Comparison of ENCODE assay signal across 12 cellular contexts in the genomic region with DNA sequence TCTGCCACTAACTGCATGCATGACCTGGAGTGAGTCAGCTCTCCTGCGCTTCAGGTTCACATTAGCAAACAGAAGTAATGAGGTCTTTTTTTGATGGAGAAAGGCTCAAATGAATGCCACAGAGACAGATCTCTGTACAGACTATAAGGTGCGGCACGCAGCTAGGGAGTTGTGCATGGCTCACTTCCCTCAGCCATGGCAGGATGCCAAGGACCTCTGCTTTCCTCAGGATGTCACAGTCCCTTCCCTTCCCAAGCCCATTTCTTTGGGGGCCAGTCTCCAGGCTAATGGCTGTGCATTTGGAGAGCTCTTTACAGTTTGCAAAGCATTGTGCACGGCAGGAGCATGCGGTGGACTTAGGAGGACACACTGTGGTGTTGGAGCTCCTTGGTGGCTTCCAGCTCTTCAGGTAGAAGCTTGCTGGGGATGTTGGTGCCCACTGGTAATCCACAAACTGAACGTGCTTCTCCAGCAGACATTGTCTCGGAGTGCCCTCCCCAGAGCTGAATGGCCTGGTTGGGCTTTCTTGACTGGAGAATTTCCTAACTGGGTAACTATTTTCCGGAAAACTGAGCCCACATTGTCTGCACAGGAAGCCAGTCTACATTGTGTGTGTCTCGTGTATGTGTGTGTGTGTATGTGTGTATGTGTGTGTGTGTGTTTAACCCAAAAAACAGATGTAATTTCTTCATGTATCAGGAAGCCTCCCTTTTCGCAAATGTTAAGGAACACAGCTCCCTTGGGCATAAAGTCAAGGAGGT.
A peak's percentile ranks its signal among the peaks of the same experiment; 100 is the strongest.
DNase-seq lines count a peak whose midpoint lies in the region; ATAC-seq and TF ChIP-seq lines count a peak whose summit lies in the region.
"Had no signal": no experiment of that assay in that cellular context is flagged by ENCODE, and none has a peak within 500 bp of the region (broad histone marks: within the 10 kb centered on the region; RNA-seq: fewer than 3 reads in every experiment).

No MANE protein-coding gene starts in this region.

- H3K27ac Mint-ChIP-seq in nephron = peak overlapping the region; percentile 9 to 52 (median 45)

- no peaks in the 10 kb centered on the region for H3K4me1 ChIP-seq in colonic mucosa
- H3K4me1 ChIP-seq: HAP-1 had no signal

- H3K9me3 Mint-ChIP-seq in nephron = no peaks in the 10 kb centered on the region
- H3K9me3 Mint-ChIP-seq: naive thymus-derived CD4-positive, alpha-beta T cell had no signal

- H3K27me3 Mint-ChIP-seq in nephron (ENCODE audit: low read depth) = peaks cover 55% of the 10 kb centered on the region

- no peaks in the 10 kb centered on the region for H3K36me3 ChIP-seq in colonic mucosa
- H3K36me3 ChIP-seq: HAP-1 had no signal

- TF ChIP-seq CTCF in nephron (IDR thresholded peaks at IDR 0.05; ENCODE audit: unreplicated experiment in 3 of 3) = no peak
- no peak for TF ChIP-seq CTCF in colonic mucosa (IDR thresholded peaks at IDR 0.05)

- H3K9ac ChIP-seq in colonic mucosa (ENCODE audit: low read depth in 2 of 2, low read length in 2 of 2) = no peak overlapping the region

- intact Hi-C loops in colonic mucosa (cut with DNase I) = loop anchor here (10.0 kb wide), 1 partner anchor 165 kb away; no protein-coding TSS in a partner anchor

- no peak overlapping the region for H3K4me3 ChIP-seq in colonic mucosa
- H3K4me3 ChIP-seq: HAP-1 had no signal

- no peak overlapping the region for H3K27ac ChIP-seq in colonic mucosa

- no peaks in the 10 kb centered on the region for H3K9me3 ChIP-seq in colonic mucosa
- H3K9me3 ChIP-seq: HAP-1 had no signal

- in situ Hi-C loops in G401 (cut with HindIII; ENCODE audit: low sequenced_read_pairs) = no loop called here

- peak; percentile 65 for DNase-seq in CD1c-positive myeloid dendritic cell (ENCODE audit: extremely low spot score)
- DNase-seq in NCI-H187 (lab: John Stamatoyannopoulos, UW) = peak; percentile 77 to 92
- peak; percentile 55 to 91 for DNase-seq in dermis microvascular lymphatic vessel endothelial cell (ENCODE audit: low read depth in 2 of 2)
- DNase-seq in iPS-NIHi11 (ENCODE audit: low spot score) = no peak
- no peak for DNase-seq in G401 (ENCODE audit: low spot score)
- DNase-seq in colonic mucosa = no peak
- DNase-seq: activated CD8-positive, alpha-beta memory T cell treated with anti-CD3 and anti-CD28 coated beads, Interleukin-2, amount 50 U/mL, for 48 hours; NCI-H2081 had no signal

- H3K36me3 Mint-ChIP-seq in nephron (ENCODE audit: low read depth) = no peaks in the 10 kb centered on the region
- H3K36me3 Mint-ChIP-seq: naive thymus-derived CD4-positive, alpha-beta T cell had no signal

- no peaks in the 10 kb centered on the region for H3K27me3 ChIP-seq in colonic mucosa

- ATAC-seq in HG02642 (IDR thresholded peaks at IDR 0.05; ENCODE audit: poor library complexity, unreplicated experiment) = no peak
- ATAC-seq: naive thymus-derived CD4-positive, alpha-beta T cell had no signal

- H3K4me3 Mint-ChIP-seq in nephron = peak overlapping the region in 1 of 3 experiments; percentile 8

- H3K4me1 Mint-ChIP-seq in nephron = peaks cover 61% of the 10 kb centered on the region

Comparison
In these comparisons a context has a peak if more than half of its experiments do, and no peak if none do; other contexts are left out.
1. DNase-seq: peak in CD1c-positive myeloid dendritic cell (single experiment), NCI-H187 (2 of 2) and dermis microvascular lymphatic vessel endothelial cell (2 of 2); none in iPS-NIHi11 (single experiment), G401 (single experiment) and colonic mucosa (single experiment).